8 cellular contexts compared by ENCODE assay signal in genomic region chr17:76103274-76104139, GRCh38. TPM values are rescaled to one million over a fixed set of nuclear protein-coding genes. Genes with fewer than 3 reads are reported as not detected.
DNase-seq lines count a peak whose midpoint lies in the region; ATAC-seq and TF ChIP-seq lines count a peak whose summit lies in the region.

TSS of gene EXOC7 (minus strand) at chr17:76103787. CDS start at chr17:76103692, 95 bp downstream.

- DNase-seq in GM04503 (ENCODE audit: low read depth) (peak; percentile 53), NCI-H146 treated with DMSO at 0.1 percent for 48 hours (lab: John Stamatoyannopoulos, UW; ENCODE audit: unreplicated experiment) (peak; percentile 88), amniotic epithelial cell (ENCODE audit: low read depth) (peak; percentile 77), left ventricle myocardium inferior (peak; percentile 90), psoas muscle (peak; percentile 91 to 97)

- no peaks in the 10 kb centered on the region for H3K27me3 ChIP-seq in left ventricle myocardium inferior (ENCODE audit: low read depth)
- H3K27me3 ChIP-seq in psoas muscle (ENCODE audit: insufficient read depth in 3 of 3, low read length in 2 of 3), result no peaks in the 10 kb centered on the region

- H3K27ac ChIP-seq in left ventricle myocardium inferior (replicated peaks), result peak within 1 kb of the TSS; percentile 86
- peak within 1 kb of the TSS; percentile 80 for H3K27ac ChIP-seq in psoas muscle
- H3K27ac ChIP-seq in urinary bladder (ENCODE audit: low read depth), result peak within 1 kb of the TSS; percentile 82

- peak; percentile 86 for ATAC-seq in HG02763 (IDR thresholded peaks at IDR 0.05; ENCODE audit: unreplicated experiment)
- peak; percentile 97 to 99 (median 98) for ATAC-seq in psoas muscle

- peaks cover 34% of the 10 kb centered on the region for H3K36me3 ChIP-seq in left ventricle myocardium inferior
- H3K36me3 ChIP-seq in psoas muscle (ENCODE audit: insufficient read depth in 1 of 2, low read depth in 1 of 2), result peaks cover 0 to 35% of the 10 kb centered on the region in 2 donors
- no peaks in the 10 kb centered on the region for H3K36me3 ChIP-seq in urinary bladder (ENCODE audit: insufficient read depth)

- H3K4me3 ChIP-seq in left ventricle myocardium inferior (peak within 1 kb of the TSS; percentile 86), psoas muscle (peak within 1 kb of the TSS; percentile 88), urinary bladder (ENCODE audit: low read depth, low read length) (peak within 1 kb of the TSS; percentile 87)

- intact Hi-C loops in T-helper 1 cell treated with Interleukin-12 subunit alpha and Interleukin-12 subunit beta and Interleukin-4 antibody, amounts not matched to agents 30 ng/mL and 1 ng/mL, for 36 hours (cut with micrococcal nuclease), result loop anchor here (1.0 to 10.0 kb wide), 10 partner anchors 18 to 401 kb away; partner anchors contain the start of genes ACOX1, FBF1, FOXJ1 and RHBDF2
- intact Hi-C loops in left ventricle myocardium inferior (cut with micrococcal nuclease), result no loop called here
- intact Hi-C loops in psoas muscle (cut with DNase I), result no loop called here

- H3K4me1 ChIP-seq in left ventricle myocardium inferior (peaks cover 30% of the 10 kb centered on the region), psoas muscle (peaks cover 14% of the 10 kb centered on the region), urinary bladder (ENCODE audit: insufficient read depth) (no peaks in the 10 kb centered on the region)

- TF ChIP-seq CTCF in left ventricle myocardium inferior (IDR thresholded peaks at IDR 0.05; ENCODE audit: borderline replicate concordance) (peak; percentile 11), psoas muscle (IDR thresholded peaks at IDR 0.05) (no peak)

- H3K9me3 ChIP-seq in left ventricle myocardium inferior (replicated peaks) (no peaks in the 10 kb centered on the region), psoas muscle (no peaks in the 10 kb centered on the region)

- 3 to 4% (median 3%) methylated on average over 53 to 55 of the region's 55 CpGs for WGBS in psoas muscle, 3 donors
- 5% methylated on average over 55 of the region's 55 CpGs for WGBS in urinary bladder

RNA-seq across cellular contexts. Expression of gene EXOC7, which starts in this region (rescaled TPM):
- total RNA-seq in T-helper 1 cell treated with Interleukin-12 subunit alpha and Interleukin-12 subunit beta and Interleukin-4 antibody, amounts not matched to agents 30 ng/mL and 1 ng/mL, for 36 hours, result 153 TPM in 2 replicates
- total RNA-seq in left ventricle myocardium inferior (81.1 TPM), psoas muscle (10 to 100 TPM; 56.0 to 61.0 (median 58.3) TPM), urinary bladder (75.3 TPM)
- polyA plus RNA-seq in psoas muscle (10 to 100 TPM; 26.3 to 51.6 (median 43.7) TPM), urinary bladder (74.8 TPM)

Comparison
In these comparisons a context has a peak if more than half of its experiments do, and no peak if none do; other contexts are left out.
1. Peak in every context shown above with its lines: DNase-seq, ATAC-seq, H3K4me3 ChIP-seq and H3K27ac ChIP-seq.